In genomic region chr6:51153109-51153508, GRCh38 we compare ENCODE assay signal across 1 cellular context.
TF ChIP-seq lines count a peak whose summit lies in the region.

No MANE protein-coding gene starts in this region.

TF ChIP-seq in K562, 482 proteins besides CTCF, POLR2A, EP300 and RAD21 (continued from another document and continues in another):
- no peak for TF ChIP-seq ZNF449 (CRISPR knock-in tag; IDR thresholded peaks at IDR 0.05)
- no peak for TF ChIP-seq IFI16 (CRISPR knock-in tag; IDR thresholded peaks at IDR 0.05)
- no peak for TF ChIP-seq THRAP3 (IDR thresholded peaks at IDR 0.05; ENCODE audit: borderline replicate concordance)
- TF ChIP-seq THRB (CRISPR knock-in tag; conservative IDR thresholded peaks at IDR 0.05), result no peak
- no peak for TF ChIP-seq KDM4B (IDR thresholded peaks at IDR 0.05; ENCODE audit: borderline replicate concordance in 2 of 2, low read depth in 1 of 2)
- TF ChIP-seq MTA2 (IDR thresholded peaks at IDR 0.05; ENCODE audit: low read depth), result no peak
- peak; percentile 60 for TF ChIP-seq LEF1 (IDR thresholded peaks at IDR 0.05)
- TF ChIP-seq DLX4 (CRISPR knock-in tag; IDR thresholded peaks at IDR 0.05), result no peak
- TF ChIP-seq BDP1 (IDR thresholded peaks at IDR 0.05; ENCODE audit: insufficient read depth, insufficient read length), result no peak
- TF ChIP-seq SMAD4 (CRISPR knock-in tag; conservative IDR thresholded peaks at IDR 0.05), result no peak
- TF ChIP-seq NR1H2 (CRISPR knock-in tag; IDR thresholded peaks at IDR 0.05), result no peak
- TF ChIP-seq ELK1 (CRISPR knock-in tag; IDR thresholded peaks at IDR 0.05), result no peak
- TF ChIP-seq ARID1B (IDR thresholded peaks at IDR 0.05), result peak; percentile 84
- TF ChIP-seq THRA (IDR thresholded peaks at IDR 0.05), result no peak
- TF ChIP-seq RBM22 (IDR thresholded peaks at IDR 0.05; ENCODE audit: low read depth, low read length, poor library complexity, severe bottlenecking), result no peak
- 0 out of 2 replicates have a peak, but pooled peaks have one; percentile 50 for TF ChIP-seq ZBTB17 (CRISPR knock-in tag; IDR thresholded peaks at IDR 0.05)
- no peak for TF ChIP-seq CCNT2 (IDR thresholded peaks at IDR 0.05; ENCODE audit: borderline replicate concordance, extremely low read depth, insufficient read length, low read depth, low read length)
- no peak for TF ChIP-seq ZNF780A (CRISPR knock-in tag; IDR thresholded peaks at IDR 0.05)
- peak; percentile 88 for TF ChIP-seq ETV1 (tag; conservative IDR thresholded peaks at IDR 0.05; ENCODE audit: low read depth)
- TF ChIP-seq ATF1 (CRISPR knock-in tag; IDR thresholded peaks at IDR 0.05), result no peak
- TF ChIP-seq ATF1 (tag; IDR thresholded peaks at IDR 0.05), result peak; percentile 46; the same call in 1 of the 2 replicates
- no peak for TF ChIP-seq POLR3G (IDR thresholded peaks at IDR 0.05; ENCODE audit: extremely low read depth, insufficient read length, insufficient replicate concordance)
- peak; percentile 21; the same call in 1 of the 2 replicates for TF ChIP-seq HDAC2 (IDR thresholded peaks at IDR 0.05)
- TF ChIP-seq CTBP1 (IDR thresholded peaks at IDR 0.05; ENCODE audit: borderline replicate concordance), result peak; percentile 59
- peak; percentile 90 for TF ChIP-seq ZNF766 (CRISPR knock-in tag; conservative IDR thresholded peaks at IDR 0.05)
- no peak for TF ChIP-seq ZBTB11 (CRISPR knock-in tag; IDR thresholded peaks at IDR 0.05)
- TF ChIP-seq GABPB1 (CRISPR knock-in tag; IDR thresholded peaks at IDR 0.05), result no peak
- 0 out of 2 replicates have a peak, but pooled peaks have one; percentile 26 for TF ChIP-seq CHAMP1 (IDR thresholded peaks at IDR 0.05)
- TF ChIP-seq POLR2H (tag; IDR thresholded peaks at IDR 0.05; ENCODE audit: low read depth), result no peak
- TF ChIP-seq MGA (IDR thresholded peaks at IDR 0.05), result no peak
- TF ChIP-seq RAD51 (IDR thresholded peaks at IDR 0.05; ENCODE audit: borderline replicate concordance, low read depth), result no peak
- TF ChIP-seq FOXK2 (conservative IDR thresholded peaks at IDR 0.05 in 1 of 2, IDR thresholded peaks at IDR 0.05 in 1 of 2; ENCODE audit: low read depth in 2 of 2), result no peak; a peak in 1 of 4 replicates
- 0 out of 2 replicates have a peak, but pooled peaks have one; percentile 59 for TF ChIP-seq ELF2 (CRISPR knock-in tag; IDR thresholded peaks at IDR 0.05)
- TF ChIP-seq ESRRA (IDR thresholded peaks at IDR 0.05; ENCODE audit: borderline replicate concordance, low read depth), result no peak
